In the genomic region with DNA sequence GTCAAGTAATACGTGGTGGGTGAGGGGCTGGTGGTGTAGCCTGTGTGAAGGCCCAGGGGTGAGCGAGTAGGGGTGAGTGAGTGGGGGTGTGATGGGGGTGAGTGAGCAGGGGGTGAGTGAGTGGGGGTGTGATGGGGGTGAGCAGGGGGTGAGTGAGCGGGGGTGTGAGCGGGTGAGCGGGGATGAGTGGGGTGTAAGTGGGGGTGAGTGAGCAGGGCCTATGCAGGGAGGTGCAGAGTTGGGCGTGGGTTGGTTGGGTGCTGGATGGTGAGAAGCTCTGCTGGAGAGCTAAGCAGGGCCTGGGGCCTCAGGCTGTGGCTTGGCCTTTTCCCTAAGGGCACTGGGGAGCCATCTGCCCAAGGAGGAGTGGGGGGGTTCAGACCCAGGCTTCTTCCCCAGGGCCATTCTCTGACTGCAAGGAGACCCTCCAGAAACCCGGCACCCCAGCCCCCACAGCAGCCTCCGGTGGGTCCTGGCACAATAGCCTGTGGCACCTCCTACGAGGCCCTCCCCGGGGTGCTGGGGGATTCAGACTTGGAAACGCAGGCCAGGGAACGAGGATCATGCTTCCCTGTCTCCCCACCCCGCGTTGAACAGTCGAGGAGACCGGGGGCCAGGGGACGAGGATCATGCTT, we compare ENCODE assay signal across 11 cellular contexts. TPM values are rescaled to one million over a fixed set of nuclear protein-coding genes. Genes with fewer than 3 reads are reported as not detected.
DNase-seq lines count a peak whose midpoint lies in the region; ATAC-seq and TF ChIP-seq lines count a peak whose summit lies in the region.
"Had no signal": no experiment of that assay in that cellular context is flagged by ENCODE, and none has a peak within 500 bp of the region (broad histone marks: within the 10 kb centered on the region; RNA-seq: fewer than 3 reads in every experiment).

No MANE protein-coding gene starts in this region.

- peaks cover 27% of the 10 kb centered on the region for H3K4me1 Mint-ChIP-seq in CD4-positive, alpha-beta T cell (ENCODE audit: low read depth)
- H3K4me1 Mint-ChIP-seq in IgD-negative memory B cell, result peaks cover 13 to 19% (median 14%) of the 10 kb centered on the region in 3 donors
- H3K4me1 Mint-ChIP-seq in activated T-cell treated with anti-CD3 and anti-CD28 coated beads, Interleukin-2, amount 50 U/mL, for 72 hours (ENCODE audit: low read depth), result peaks cover 34% of the 10 kb centered on the region
- H3K4me1 Mint-ChIP-seq in endodermal cell, result peaks cover 20% of the 10 kb centered on the region

- H3K79me2 ChIP-seq in trophoblast cell (ENCODE audit: control insufficient read depth, insufficient read depth, low read length, poor library complexity), result peaks cover 5% of the 10 kb centered on the region

- peak overlapping the region; percentile 47 for H2BK12ac ChIP-seq in trophoblast cell (ENCODE audit: low read length)

- H3K9me3 ChIP-seq in CD4-positive, alpha-beta T cell (ENCODE audit: control insufficient read depth, low read length), result no peaks in the 10 kb centered on the region
- H3K9me3 ChIP-seq in trophoblast cell (ENCODE audit: insufficient read depth, low read depth, low read length) (no peaks in the 10 kb centered on the region), endodermal cell (ENCODE audit: control insufficient read depth, low read length) (no peaks in the 10 kb centered on the region)
- H3K9me3 ChIP-seq: Caco-2 had no signal

- H3K27me3 Mint-ChIP-seq in CD4-positive, alpha-beta T cell, result no peaks in the 10 kb centered on the region
- H3K27me3 Mint-ChIP-seq in IgD-negative memory B cell (no peaks in the 10 kb centered on the region), endodermal cell (ENCODE audit: insufficient read depth) (no peaks in the 10 kb centered on the region)
- H3K27me3 Mint-ChIP-seq in activated T-cell treated with anti-CD3 and anti-CD28 coated beads, Interleukin-2, amount 50 U/mL, for 72 hours (ENCODE audit: low read depth), result no peaks in the 10 kb centered on the region

- intact Hi-C loops in CD4-positive, alpha-beta T cell (cut with DNase I, micrococcal nuclease), result no loop called here

- H4K8ac ChIP-seq in trophoblast cell (ENCODE audit: low read depth, low read length), result peak overlapping the region; percentile 7

- H3K4me1 ChIP-seq in trophoblast cell (ENCODE audit: control insufficient read depth in 1 of 2, insufficient read depth in 2 of 2, low read length in 2 of 2) (peaks cover 19 to 29% of the 10 kb centered on the region in 2 experiments), endodermal cell (ENCODE audit: control insufficient read depth, insufficient read depth, low read length) (peaks cover 13% of the 10 kb centered on the region)

- no peak overlapping the region for H2BK120ac ChIP-seq in trophoblast cell (ENCODE audit: insufficient read depth, low read length, poor library complexity)

- CTCF ChIA-PET in CD4-positive, alpha-beta T cell (lab: Charles Lee), result interaction anchor here (1.3 to 1.7 kb wide), 3 partner anchors 13 to 53 kb away, joined by 3 to 7 read pairs (median 6); no protein-coding TSS in a partner anchor

- H3K36me3 Mint-ChIP-seq in CD4-positive, alpha-beta T cell (ENCODE audit: low read depth), result peaks cover 18% of the 10 kb centered on the region
- H3K36me3 Mint-ChIP-seq in IgD-negative memory B cell (no peaks in the 10 kb centered on the region), endodermal cell (ENCODE audit: low read depth) (no peaks in the 10 kb centered on the region)
- peaks cover 0 to 4% of the 10 kb centered on the region in 2 donors for H3K36me3 Mint-ChIP-seq in activated T-cell treated with anti-CD3 and anti-CD28 coated beads, Interleukin-2, amount 50 U/mL, for 72 hours (ENCODE audit: insufficient read depth in 2 of 2)

- no peak overlapping the region for H3K4me2 ChIP-seq in trophoblast cell (ENCODE audit: low read length)

- TF ChIP-seq CTCF in CD4-positive, alpha-beta T cell (IDR thresholded peaks at IDR 0.05), result no peak
- no peak for TF ChIP-seq CTCF in endodermal cell (conservative IDR thresholded peaks at IDR 0.05)

- no peak overlapping the region for H3K18ac ChIP-seq in trophoblast cell (ENCODE audit: low read length)

- H3K4me3 ChIP-seq in trophoblast cell (ENCODE audit: low read depth, low read length) (no peak overlapping the region), endodermal cell (ENCODE audit: low read length) (no peak overlapping the region)

- no peaks in the 10 kb centered on the region for H3K9me3 Mint-ChIP-seq in CD4-positive, alpha-beta T cell
- H3K9me3 Mint-ChIP-seq in IgD-negative memory B cell, result no peaks in the 10 kb centered on the region
- no peaks in the 10 kb centered on the region for H3K9me3 Mint-ChIP-seq in activated T-cell treated with anti-CD3 and anti-CD28 coated beads, Interleukin-2, amount 50 U/mL, for 72 hours
- no peaks in the 10 kb centered on the region for H3K9me3 Mint-ChIP-seq in endodermal cell

- no peak overlapping the region for H3K14ac ChIP-seq in trophoblast cell (ENCODE audit: low read length)

- H2AK5ac ChIP-seq in trophoblast cell (ENCODE audit: low read length), result no peak overlapping the region

- H3K27ac ChIP-seq in CD4-positive, alpha-beta T cell (ENCODE audit: low read depth, low read length), result peak overlapping the region; percentile 54
- H3K27ac ChIP-seq in trophoblast cell (ENCODE audit: low read depth, low read length) (no peak overlapping the region), endodermal cell (ENCODE audit: low read depth, low read length) (no peak overlapping the region)

- H4K12ac ChIP-seq in trophoblast cell (ENCODE audit: low read depth, low read length), result no peak overlapping the region

- DNase-seq in CD4-positive, alpha-beta T cell, result peak in 3 of 10 experiments; percentile 8 to 31 (median 23)
- no peak for DNase-seq in activated T-cell treated with anti-CD3 and anti-CD28 coated beads, Interleukin-2, amount 50 U/mL, for 72 hours
- DNase-seq in trophoblast cell (no peak), cerebellar nuclear complex (lab: John Stamatoyannopoulos, UW) (no peak), endodermal cell (no peak), NK-92 (lab: John Stamatoyannopoulos, UW; ENCODE audit: unreplicated experiment) (no peak), NCI-H2107 (lab: John Stamatoyannopoulos, UW) (no peak)
- DNase-seq: Caco-2, foreskin fibroblast had no signal

- H3K27ac Mint-ChIP-seq in CD4-positive, alpha-beta T cell, result peak overlapping the region; percentile 76
- peak overlapping the region in 2 of 3 donors; percentile 88 to 95 for H3K27ac Mint-ChIP-seq in IgD-negative memory B cell
- H3K27ac Mint-ChIP-seq in activated T-cell treated with anti-CD3 and anti-CD28 coated beads, Interleukin-2, amount 50 U/mL, for 72 hours, result no peak overlapping the region
- no peak overlapping the region for H3K27ac Mint-ChIP-seq in endodermal cell

- no peak overlapping the region for H3K4ac ChIP-seq in trophoblast cell (ENCODE audit: low read depth, low read length)

- peak overlapping the region; percentile 29 for H4K91ac ChIP-seq in trophoblast cell (ENCODE audit: low read depth, low read length)

- H3K23ac ChIP-seq in trophoblast cell (ENCODE audit: low read length), result no peak overlapping the region

- POLR2A ChIA-PET in CD4-positive, alpha-beta T cell (lab: Charles Lee), result interaction anchor here (0.9 to 2.1 kb wide), 6 partner anchors 8 to 71 kb away, joined by 3 to 16 read pairs (median 4); a partner anchor contains a TSS

- H3K9ac ChIP-seq in trophoblast cell (ENCODE audit: low read length) (no peak overlapping the region), endodermal cell (ENCODE audit: extremely low read depth, low read length, poor library complexity, severe bottlenecking) (no peak overlapping the region)

- H2AFZ ChIP-seq in trophoblast cell (ENCODE audit: insufficient read depth, low read length, poor library complexity), result no peak overlapping the region

- WGBS in trophoblast cell (ENCODE audit: extremely low coverage, insufficient coverage, insufficient read length), result 100% methylated on average over 3 of the region's 17 CpGs
- WGBS in endodermal cell (ENCODE audit: insufficient coverage in 1 of 2, insufficient read length in 1 of 2), 2 experiments, result 76 to 92% methylated on average over 4 to 15 of the region's 17 CpGs

- no peak overlapping the region for H2BK5ac ChIP-seq in trophoblast cell (ENCODE audit: low read depth, low read length, poor library complexity)

- no peaks in the 10 kb centered on the region for H3K27me3 ChIP-seq in CD4-positive, alpha-beta T cell (ENCODE audit: control insufficient read depth, insufficient read depth, low read length)
- no peaks in the 10 kb centered on the region for H3K27me3 ChIP-seq in trophoblast cell (ENCODE audit: insufficient read depth, low read length)
- no peaks in the 10 kb centered on the region for H3K27me3 ChIP-seq in endodermal cell (ENCODE audit: control insufficient read depth, insufficient read depth, low read length, poor library complexity, severe bottlenecking)

- peak overlapping the region; percentile 66 for H3K4me3 Mint-ChIP-seq in CD4-positive, alpha-beta T cell
- peak overlapping the region in 2 of 4 donors; percentile 70 to 89 for H3K4me3 Mint-ChIP-seq in IgD-negative memory B cell
- H3K4me3 Mint-ChIP-seq in activated T-cell treated with anti-CD3 and anti-CD28 coated beads, Interleukin-2, amount 50 U/mL, for 72 hours, result peak overlapping the region; percentile 65 to 68
- H3K4me3 Mint-ChIP-seq in endodermal cell, result no peak overlapping the region

- peaks cover 28% of the 10 kb centered on the region for H3K79me1 ChIP-seq in trophoblast cell (ENCODE audit: low read length)

- peak; percentile 35 for ATAC-seq in CD4-positive, alpha-beta T cell (ENCODE audit: poor library complexity)
- ATAC-seq in activated T-cell treated with anti-CD3 and anti-CD28 coated beads, Interleukin-2, amount 50 U/mL, for 72 hours (replicated peaks in 1 of 2), result peak in 1 of 2 donors; percentile 2

- H3K36me3 ChIP-seq in trophoblast cell (ENCODE audit: control insufficient read depth in 1 of 2, insufficient read depth in 2 of 2, low read length in 2 of 2) (peaks cover 29 to 32% of the 10 kb centered on the region in 2 experiments), endodermal cell (ENCODE audit: control insufficient read depth, insufficient read depth, low read length) (no peaks in the 10 kb centered on the region)

RNA-seq across cellular contexts. Expression of a gene that starts 30.4 kb away (rescaled TPM):
- 100 to 1,000 TPM; 119 to 127 TPM for total RNA-seq in CD4-positive, alpha-beta T cell
- 39.8 TPM for polyA plus RNA-seq in IgD-negative memory B cell
- 10 to 100 TPM; 15.2 to 39.0 TPM for total RNA-seq in activated T-cell treated with anti-CD3 and anti-CD28 coated beads, Interleukin-2, amount 50 U/mL, for 72 hours
- 12.8 and 13.1 TPM in 2 replicates for polyA plus RNA-seq in trophoblast cell (2013)
- total RNA-seq in endodermal cell, result 1 to 10 TPM; 1.9 to 2.6 TPM
- polyA plus RNA-seq in endodermal cell (2013, experiment 1 of 2), result 0.39 TPM
- polyA plus RNA-seq in endodermal cell (2013, experiment 2 of 2), result 0.58 TPM
- polyA plus RNA-seq: neural cell had no signal

RNA-seq across cellular contexts. Expression of a gene that starts 40.1 kb away (rescaled TPM):
- total RNA-seq in CD4-positive, alpha-beta T cell, result not detected
- polyA plus RNA-seq in IgD-negative memory B cell, result not detected
- not detected for total RNA-seq in activated T-cell treated with anti-CD3 and anti-CD28 coated beads, Interleukin-2, amount 50 U/mL, for 72 hours
- polyA plus RNA-seq in trophoblast cell (2013), result 31.1 and 33.0 TPM in 2 replicates
- 1 to 10 TPM; 3.2 to 4.6 TPM for total RNA-seq in endodermal cell
- 1.4 TPM for polyA plus RNA-seq in endodermal cell (2013, experiment 1 of 2)
- 1.6 TPM for polyA plus RNA-seq in endodermal cell (2013, experiment 2 of 2)
- polyA plus RNA-seq: neural cell had no signal

Comparison
In these comparisons a context has a peak if more than half of its experiments do, and no peak if none do; other contexts are left out.
1. H3K27ac Mint-ChIP-seq: peak in CD4-positive, alpha-beta T cell (single experiment) and IgD-negative memory B cell (2 of 3); none in activated T-cell treated with anti-CD3 and anti-CD28 coated beads, Interleukin-2, amount 50 U/mL, for 72 hours (single experiment) and endodermal cell (single experiment).
2. RNA of a gene that starts 30.4 kb away (total RNA-seq): 119 to 127 TPM in CD4-positive, alpha-beta T cell and 15.2 to 39.0 TPM in activated T-cell treated with anti-CD3 and anti-CD28 coated beads, Interleukin-2, amount 50 U/mL, for 72 hours; 1.9 to 2.6 TPM in endodermal cell; every median in the first group is over 4 times any median in the second.
3. RNA of a gene that starts 40.1 kb away (total RNA-seq): 3.2 to 4.6 TPM in endodermal cell; not detected in CD4-positive, alpha-beta T cell and not detected in activated T-cell treated with anti-CD3 and anti-CD28 coated beads, Interleukin-2, amount 50 U/mL, for 72 hours; every median in the first group is over 4 times any median in the second.